ENCODE assay signal across 26 cellular contexts in the genomic region with DNA sequence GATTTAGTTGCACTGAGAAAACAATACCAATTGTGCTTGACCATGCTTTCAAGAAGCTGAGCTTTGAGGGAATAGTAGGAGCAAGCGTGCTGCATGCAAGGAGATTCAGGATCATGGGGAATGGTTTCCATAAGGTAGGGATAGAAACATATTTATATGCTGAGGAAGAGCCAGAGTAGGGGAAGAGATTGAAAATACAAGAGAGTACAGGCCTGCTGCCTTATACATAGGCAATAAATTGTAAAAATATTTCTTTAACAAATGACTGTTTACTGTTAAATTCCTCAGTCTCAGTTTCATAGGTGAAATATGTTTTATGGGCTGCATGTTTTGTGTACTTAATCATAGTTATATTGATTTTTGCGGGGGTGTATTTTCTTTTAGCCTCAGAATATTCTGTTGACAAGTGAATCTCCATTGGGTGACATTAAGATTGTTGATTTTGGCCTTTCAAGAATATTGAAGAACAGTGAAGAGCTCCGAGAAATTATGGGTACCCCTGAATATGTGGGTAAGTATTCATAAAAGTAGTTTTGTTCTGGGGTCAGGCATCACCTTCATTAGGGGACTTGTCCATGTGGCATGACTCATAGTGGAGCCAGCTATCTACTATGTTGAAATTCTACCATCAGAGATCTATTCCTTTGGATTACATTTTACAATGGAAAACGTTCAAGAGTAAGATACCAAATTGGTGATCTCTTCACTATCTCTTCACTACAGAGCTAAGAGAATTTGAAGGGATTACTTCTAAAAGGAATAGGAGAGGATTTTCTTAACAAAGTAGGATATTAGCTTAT. TPM values are rescaled to one million over a fixed set of nuclear protein-coding genes. Genes with fewer than 3 reads are reported as not detected.
DNase-seq lines count a peak whose midpoint lies in the region; ATAC-seq and TF ChIP-seq lines count a peak whose summit lies in the region.
"Had no signal": no experiment of that assay in that cellular context is flagged by ENCODE, and none has a peak within 500 bp of the region (broad histone marks: within the 10 kb centered on the region; RNA-seq: fewer than 3 reads in every experiment).

No MANE protein-coding gene starts in this region.

- TF ChIP-seq EP300 in SK-N-SH (IDR thresholded peaks at IDR 0.05; ENCODE audit: borderline replicate concordance in 1 of 2, low read depth in 1 of 2, low read length in 1 of 2) = no peak

- H3K4me3 ChIP-seq in SK-N-SH (ENCODE audit: low read depth in 2 of 2, low read length in 1 of 2) (no peak overlapping the region), skeletal muscle satellite cell (ENCODE audit: low read length) (no peak overlapping the region)
- H3K4me3 ChIP-seq: skin epidermis, stomach, thyroid gland had no signal

- POLR2A ChIA-PET in SK-N-SH (lab: Yijun Ruan, JAX) = no interaction called here

- H4K20me1 ChIP-seq in SK-N-SH (ENCODE audit: insufficient read depth) = peaks cover 63% of the 10 kb centered on the region

- WGBS in SK-N-SH (ENCODE audit: low lambda C conversion rate) = 86% methylated on average over 4 of the region's 4 CpGs

- H3K4me3 Mint-ChIP-seq in endothelial cell (ENCODE audit: unreplicated experiment) = no peak overlapping the region
- H3K4me3 Mint-ChIP-seq: activated CD4-positive, alpha-beta memory T cell treated with anti-CD3 and anti-CD28 coated beads, Interleukin-2, amount 10 ng/mL, durations not matched to agents 7 days and 5 days; activated naive CD8-positive, alpha-beta T cell; T-helper 17 cell had no signal

- H3K9me2 ChIP-seq in SK-N-SH = no peaks in the 10 kb centered on the region

- TF ChIP-seq RAD21 in SK-N-SH (IDR thresholded peaks at IDR 0.05; ENCODE audit: low read length) = no peak

- H3K79me2 ChIP-seq in SK-N-SH (ENCODE audit: insufficient read depth) = peaks cover 100% of the 10 kb centered on the region

- H2AFZ ChIP-seq in SK-N-SH (ENCODE audit: low read depth) = no peak overlapping the region

- DNase-seq in SK-N-SH (no peak), NCI-H460 (ENCODE audit: extremely low read depth, low read depth) (peak; percentile 37), epithelial cell of prostate (ENCODE audit: low read depth, low spot score) (no peak), hippocampal formation (lab: John Stamatoyannopoulos, UW) (no peak), endothelial cell (ENCODE audit: low spot score) (no peak)
- DNase-seq: 8988T; activated CD4-positive, alpha-beta memory T cell treated with anti-CD3 and anti-CD28 coated beads, Interleukin-2, amount 10 ng/mL, durations not matched to agents 7 days and 5 days; activated CD4-positive, alpha-beta T cell treated with anti-CD3 and anti-CD28 coated beads for 1 hour; activated effector memory CD4-positive, alpha-beta T cell treated with Interleukin-2 at 50 U/mL for 16 hours; cerebellar nuclear complex; DMS53; glutamatergic neuron; kidney; midbrain; naive thymus-derived CD8-positive, alpha-beta T cell; NCI-H1092; NCI-H1694 treated with DMSO at 0.1 percent for 48 hours; stomach; T-helper 17 cell; thyroid gland had no signal

- CTCF ChIA-PET in SK-N-SH (lab: Yijun Ruan, JAX) = interaction anchor here (1.2 to 2.7 kb wide), 3 partner anchors 37 to 102 kb away, joined by 4 to 18 read pairs (median 9); a partner anchor contains a TSS

- H3K36me3 Mint-ChIP-seq in endothelial cell (ENCODE audit: low read depth, unreplicated experiment) = peaks cover 12% of the 10 kb centered on the region

- H3K36me3 ChIP-seq in SK-N-SH (replicated peaks in 1 of 2; ENCODE audit: control insufficient read depth in 1 of 2, insufficient read depth in 2 of 2, low read length in 1 of 2) = peaks cover 76 to 93% of the 10 kb centered on the region in 2 experiments
- peaks cover 75% of the 10 kb centered on the region for H3K36me3 ChIP-seq in skeletal muscle satellite cell (ENCODE audit: insufficient read depth, low read length)
- H3K36me3 ChIP-seq: thyroid gland had no signal

- H3K4me1 Mint-ChIP-seq in endothelial cell (ENCODE audit: unreplicated experiment) = peaks cover 22% of the 10 kb centered on the region

- peaks cover 3% of the 10 kb centered on the region for H3K27me3 Mint-ChIP-seq in endothelial cell (ENCODE audit: unreplicated experiment)
- H3K27me3 Mint-ChIP-seq: activated CD4-positive, alpha-beta memory T cell treated with anti-CD3 and anti-CD28 coated beads, Interleukin-2, amount 10 ng/mL, durations not matched to agents 7 days and 5 days; activated naive CD8-positive, alpha-beta T cell; naive thymus-derived CD8-positive, alpha-beta T cell; T-helper 17 cell had no signal

- no peaks in the 10 kb centered on the region for H3K9me3 ChIP-seq in SK-N-SH
- no peaks in the 10 kb centered on the region for H3K9me3 ChIP-seq in skeletal muscle satellite cell (replicated peaks; ENCODE audit: low read length)
- H3K9me3 ChIP-seq: stomach, thyroid gland had no signal

- ATAC-seq in SK-N-SH treated with all-trans-retinoic acid at 6 μM for 48 hours (no peak), HG02981 (IDR thresholded peaks at IDR 0.05; ENCODE audit: unreplicated experiment) (no peak)
- ATAC-seq: HepG2; naive thymus-derived CD8-positive, alpha-beta T cell; T-helper 17 cell had no signal

- peaks cover 0 to 42% of the 10 kb centered on the region in 2 experiments; a peak in 2 of 4 replicates for H3K4me1 ChIP-seq in SK-N-SH (ENCODE audit: control insufficient read depth in 1 of 2, insufficient read depth in 2 of 2, low read depth in 1 of 2, low read length in 1 of 2)
- peaks cover 32% of the 10 kb centered on the region for H3K4me1 ChIP-seq in skeletal muscle satellite cell (ENCODE audit: control insufficient read depth, insufficient read depth, low read length)
- H3K4me1 ChIP-seq: thyroid gland had no signal

- H3K27ac ChIP-seq in SK-N-SH (ENCODE audit: low read depth in 2 of 2, low read length in 1 of 2) (peak overlapping the region in 1 of 2 experiments; percentile 47; a peak in 2 of 4 replicates), epithelial cell of prostate (peak overlapping the region; percentile 5)
- H3K27ac ChIP-seq: skin epidermis, stomach, thyroid gland had no signal

- no peak overlapping the region for H3K27ac Mint-ChIP-seq in endothelial cell (ENCODE audit: unreplicated experiment)
- H3K27ac Mint-ChIP-seq: activated CD4-positive, alpha-beta memory T cell treated with anti-CD3 and anti-CD28 coated beads, Interleukin-2, amount 10 ng/mL, durations not matched to agents 7 days and 5 days; activated naive CD8-positive, alpha-beta T cell; naive thymus-derived CD8-positive, alpha-beta T cell; T-helper 17 cell had no signal

- H3K9ac ChIP-seq in SK-N-SH (no peak overlapping the region), skeletal muscle satellite cell (ENCODE audit: low read depth, low read length) (no peak overlapping the region)

- TF ChIP-seq CTCF in SK-N-SH (IDR thresholded peaks at IDR 0.05) = no peak
- no peak for TF ChIP-seq CTCF in endothelial cell (IDR thresholded peaks at IDR 0.05; ENCODE audit: unreplicated experiment)

- no peak overlapping the region for H3K4me2 ChIP-seq in SK-N-SH
- peak overlapping the region; percentile 24 for H3K4me2 ChIP-seq in skeletal muscle satellite cell (ENCODE audit: low read length)

- peaks cover 44% of the 10 kb centered on the region for H3F3A ChIP-seq in SK-N-SH (replicated peaks; ENCODE audit: insufficient read depth)

- H3K27me3 ChIP-seq in SK-N-SH (ENCODE audit: insufficient read depth) = no peaks in the 10 kb centered on the region
- no peaks in the 10 kb centered on the region for H3K27me3 ChIP-seq in skeletal muscle satellite cell (ENCODE audit: control insufficient read depth, insufficient read depth, low read length)
- H3K27me3 ChIP-seq: stomach, thyroid gland had no signal

- H3K9me3 Mint-ChIP-seq in endothelial cell (ENCODE audit: unreplicated experiment) = no peaks in the 10 kb centered on the region
- H3K9me3 Mint-ChIP-seq: activated CD4-positive, alpha-beta memory T cell treated with anti-CD3 and anti-CD28 coated beads, Interleukin-2, amount 10 ng/mL, durations not matched to agents 7 days and 5 days; naive thymus-derived CD8-positive, alpha-beta T cell had no signal

TF ChIP-seq in SK-N-SH, 30 proteins besides CTCF, POLR2A, EP300 and RAD21 (continues in another document):
- TF ChIP-seq NFIC (IDR thresholded peaks at IDR 0.05; ENCODE audit: borderline replicate concordance) (no peak), TCF12 (IDR thresholded peaks at IDR 0.05) (no peak), FOSL2 (IDR thresholded peaks at IDR 0.05; ENCODE audit: borderline replicate concordance, low read depth) (peak; percentile 6; the same call in 1 of the 2 replicates), RCOR1 (IDR thresholded peaks at IDR 0.05; ENCODE audit: low read length) (no peak)
- TF ChIP-seq, protein P1, sequence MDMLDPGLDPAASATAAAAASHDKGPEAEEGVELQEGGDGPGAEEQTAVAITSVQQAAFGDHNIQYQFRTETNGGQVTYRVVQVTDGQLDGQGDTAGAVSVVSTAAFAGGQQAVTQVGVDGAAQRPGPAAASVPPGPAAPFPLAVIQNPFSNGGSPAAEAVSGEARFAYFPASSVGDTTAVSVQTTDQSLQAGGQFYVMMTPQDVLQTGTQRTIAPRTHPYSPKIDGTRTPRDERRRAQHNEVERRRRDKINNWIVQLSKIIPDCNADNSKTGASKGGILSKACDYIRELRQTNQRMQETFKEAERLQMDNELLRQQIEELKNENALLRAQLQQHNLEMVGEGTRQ (IDR thresholded peaks at IDR 0.05; ENCODE audit: borderline replicate concordance, low read depth, low read length) = no peak

TF ChIP-seq in SK-N-SH treated with all-trans-retinoic acid at 6 μM for 48 hours, 23 proteins besides CTCF, POLR2A, EP300 and RAD21 (continues in another document):
- TF ChIP-seq ZFP30 (CRISPR knock-in tag; IDR thresholded peaks at IDR 0.05) (no peak), ZNF565 (CRISPR knock-in tag; conservative IDR thresholded peaks at IDR 0.05; ENCODE audit: low read depth) (no peak)
- TF ChIP-seq, protein P2, sequence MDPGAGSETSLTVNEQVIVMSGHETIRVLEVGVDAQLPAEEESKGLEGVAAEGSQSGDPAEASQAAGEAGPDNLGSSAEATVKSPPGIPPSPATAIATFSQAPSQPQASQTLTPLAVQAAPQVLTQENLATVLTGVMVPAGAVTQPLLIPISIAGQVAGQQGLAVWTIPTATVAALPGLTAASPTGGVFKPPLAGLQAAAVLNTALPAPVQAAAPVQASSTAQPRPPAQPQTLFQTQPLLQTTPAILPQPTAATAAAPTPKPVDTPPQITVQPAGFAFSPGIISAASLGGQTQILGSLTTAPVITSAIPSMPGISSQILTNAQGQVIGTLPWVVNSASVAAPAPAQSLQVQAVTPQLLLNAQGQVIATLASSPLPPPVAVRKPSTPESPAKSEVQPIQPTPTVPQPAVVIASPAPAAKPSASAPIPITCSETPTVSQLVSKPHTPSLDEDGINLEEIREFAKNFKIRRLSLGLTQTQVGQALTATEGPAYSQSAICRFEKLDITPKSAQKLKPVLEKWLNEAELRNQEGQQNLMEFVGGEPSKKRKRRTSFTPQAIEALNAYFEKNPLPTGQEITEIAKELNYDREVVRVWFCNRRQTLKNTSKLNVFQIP (CRISPR knock-in tag; IDR thresholded peaks at IDR 0.05; ENCODE audit: borderline replicate concordance, low read depth) = no peak

RNA-seq across cellular contexts. Expression of a gene that starts 36.5 kb away (rescaled TPM):
- 47.8 and 52.0 TPM in 2 replicates for polyA plus RNA-seq in SK-N-SH (2012; rRNA removed)
- 74.7 and 89.6 TPM in 2 replicates for polyA plus RNA-seq in SK-N-SH (2012; cell fraction: cytosol; rRNA removed)
- 34.1 and 67.1 TPM in 2 replicates for polyA plus RNA-seq in SK-N-SH (2012; cell fraction: nucleus; rRNA removed)
- 57.8 and 61.6 TPM in 2 replicates for total RNA-seq in NCI-H460 (2014; rRNA removed; shearing (Covaris generic))
- polyA plus RNA-seq in NCI-H460 (2014; cell fraction: nucleus; rRNA removed) = 100 and 106 TPM in 2 replicates
- 62.1 and 84.5 TPM in 2 replicates for total RNA-seq in skeletal muscle satellite cell (2012; rRNA removed)
- 28.6 TPM for total RNA-seq in endothelial cell (ENCODE audit: unreplicated experiment)
